In the genomic region with DNA sequence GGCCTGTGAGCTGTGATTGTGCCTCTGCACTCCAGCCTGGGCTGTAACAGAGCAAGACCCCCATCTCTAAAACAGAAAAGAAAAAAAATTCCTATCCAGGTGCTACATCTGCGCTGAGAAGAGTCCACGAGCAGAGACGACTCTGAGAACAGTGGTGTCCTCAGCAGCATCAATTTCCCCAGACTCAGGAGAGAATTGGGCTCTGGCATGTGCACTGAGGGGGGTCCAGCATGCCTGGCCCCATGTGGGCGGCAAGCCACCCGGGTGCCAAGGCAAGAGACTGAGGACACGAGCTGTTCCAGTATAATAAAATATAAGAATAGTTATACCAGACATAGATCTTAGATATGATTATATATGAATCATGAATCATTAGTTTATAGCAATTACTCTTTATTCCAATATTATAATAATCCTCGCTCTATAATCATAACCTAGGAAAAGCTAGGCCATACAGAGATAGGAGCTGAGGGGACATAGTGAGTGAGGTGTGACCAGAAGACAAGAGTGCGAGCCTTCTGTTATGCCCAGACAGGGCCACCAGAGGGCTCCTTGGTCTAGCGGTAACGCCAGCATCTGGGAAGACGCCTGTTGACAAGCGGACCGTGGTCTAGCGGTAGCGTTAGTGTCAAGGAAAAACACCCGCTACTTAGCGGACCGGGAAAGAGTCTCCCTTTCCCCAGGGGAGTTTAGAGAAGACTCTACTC, we compare ENCODE assay signal across 8 cellular contexts. TPM values are rescaled to one million over a fixed set of nuclear protein-coding genes. Genes with fewer than 3 reads are reported as not detected.
DNase-seq lines count a peak whose midpoint lies in the region; ATAC-seq, FAIRE-seq and TF ChIP-seq lines count a peak whose summit lies in the region.
"Not testable (repeated sequence)": the region's sequence is repeated elsewhere in the genome, so short reads cannot be mapped to it uniquely, and the experiment has no call there.

No MANE protein-coding gene starts in this region.

- DNase-seq in BJ (ENCODE audit: low read depth); GM12892 (ENCODE audit: insufficient read length); SK-N-MC (ENCODE audit: low read depth, low spot score); left lung; smooth muscle cell (lab: John Stamatoyannopoulos, UW; ENCODE audit: unreplicated experiment): not testable (repeated sequence)
- peak; percentile 3 to 49 (median 8) for DNase-seq in NCI-H1417 (lab: John Stamatoyannopoulos, UW)
- peak; percentile 75 for DNase-seq in activated effector memory CD4-positive, alpha-beta T cell treated with anti-CD3 and anti-CD28 coated beads, Interleukin-2, amount 50 U/mL, for 16 hours
- peak; percentile 35 for DNase-seq in epithelial cell of esophagus (ENCODE audit: low read depth)

- intact Hi-C loops in left lung (cut with DNase I), result not testable (repeated sequence)

- not testable (repeated sequence) for H3F3A ChIP-seq in smooth muscle cell (ENCODE audit: low read depth)

- 52% methylated on average over 18 of the region's 18 CpGs for WGBS in smooth muscle cell (ENCODE audit: low lambda C conversion rate)

- H3K4me1 ChIP-seq in left lung; smooth muscle cell (ENCODE audit: low read depth): not testable (repeated sequence)

- H3K27ac ChIP-seq in SK-N-MC, result 0 out of 2 replicates have a peak overlapping the region, but pooled peaks have one; percentile 62
- not testable (repeated sequence) for H3K27ac ChIP-seq in left lung; smooth muscle cell (ENCODE audit: low read depth)

- H3K9me3 ChIP-seq in SK-N-MC (ENCODE audit: low read depth, low read length); left lung; smooth muscle cell (replicated peaks; ENCODE audit: low read depth): not testable (repeated sequence)

- FAIRE-seq in GM12892 (lab: Jason Lieb, UNC), result peak; percentile 51

- not testable (repeated sequence) for H2AFZ ChIP-seq in smooth muscle cell (ENCODE audit: low read depth)

- not testable (repeated sequence) for H3K4me3 ChIP-seq in BJ (ENCODE audit: low read depth, low read length); SK-N-MC; epithelial cell of esophagus (ENCODE audit: low read length); left lung; smooth muscle cell

- H3K4me2 ChIP-seq in smooth muscle cell, result not testable (repeated sequence)

- not testable (repeated sequence) for TF ChIP-seq POLR2A in GM12892 (IDR thresholded peaks at IDR 0.05; ENCODE audit: low read depth, low read length)

- CTCF ChIA-PET in BJ (lab: Yijun Ruan, JAX), result interaction anchor here (0.6 to 1.1 kb wide), 3 partner anchors 17 to 267 kb away, joined by 3 to 5 read pairs (median 3); no protein-coding TSS in a partner anchor

- POLR2A ChIA-PET in BJ (lab: Charles Lee), result not testable (repeated sequence)

- TF ChIP-seq CTCF in BJ (IDR thresholded peaks at IDR 0.05; ENCODE audit: insufficient read depth, low read depth, low read length), result peak; percentile 55
- peak; percentile 56 for TF ChIP-seq CTCF in epithelial cell of esophagus (IDR thresholded peaks at IDR 0.05; ENCODE audit: insufficient read depth, low read depth, low read length, missing control alignments)
- peak; percentile 59 to 62 for TF ChIP-seq CTCF in left lung (IDR thresholded peaks at IDR 0.05)
- TF ChIP-seq CTCF in smooth muscle cell (IDR thresholded peaks at IDR 0.05; ENCODE audit: borderline replicate concordance, insufficient read depth, poor library complexity, severe bottlenecking), result peak; percentile 58

- H3K36me3 ChIP-seq in BJ (ENCODE audit: control insufficient read depth, insufficient read depth, low read length) (peaks cover 20% of the 10 kb centered on the region), SK-N-MC (ENCODE audit: insufficient read depth, low read length) (peaks cover 29% of the 10 kb centered on the region), left lung (peaks cover 0 to 51% of the 10 kb centered on the region in 2 donors)
- H3K36me3 ChIP-seq in smooth muscle cell (ENCODE audit: low read depth), result not testable (repeated sequence)

- H3K9ac ChIP-seq in SK-N-MC (ENCODE audit: insufficient read length); smooth muscle cell (ENCODE audit: low read depth): not testable (repeated sequence)

- H3K27me3 ChIP-seq in BJ (ENCODE audit: control insufficient read depth, insufficient read depth, low read length); left lung; smooth muscle cell (ENCODE audit: low read depth): not testable (repeated sequence)

- not testable (repeated sequence) for ATAC-seq in left lung

- not testable (repeated sequence) for H4K20me1 ChIP-seq in smooth muscle cell (ENCODE audit: low read depth)

- not testable (repeated sequence) for H3K79me2 ChIP-seq in smooth muscle cell (ENCODE audit: low read depth)

RNA-seq across cellular contexts. Expression of a gene that starts 7.9 kb away (rescaled TPM):
- polyA plus RNA-seq in BJ (2011; rRNA removed) (48.8 and 70.8 TPM in 2 replicates), smooth muscle cell (62.1 and 77.3 TPM in 2 replicates)
- 15.1 and 16.8 TPM in 2 replicates for polyA minus RNA-seq in BJ (2011; rRNA and poly(A)+ RNA removed)
- 32.6 TPM for polyA plus RNA-seq in GM12892 (2012; ENCODE audit: missing spikeins)
- total RNA-seq in left lung (10 to 100 TPM; 22.5 to 27.0 TPM), smooth muscle cell (22.3 and 24.0 TPM in 2 replicates)

RNA-seq across cellular contexts. Expression of a gene that starts 8.1 kb away (rescaled TPM):
- polyA plus RNA-seq in BJ (2011; rRNA removed) (67.2 and 110 TPM in 2 replicates), smooth muscle cell (164 and 194 TPM in 2 replicates)
- polyA minus RNA-seq in BJ (2011; rRNA and poly(A)+ RNA removed), result 106 and 156 TPM in 2 replicates
- 51.4 TPM for polyA plus RNA-seq in GM12892 (2012; ENCODE audit: missing spikeins)
- total RNA-seq in left lung (100 to 1,000 TPM in 1 of 2 donors, 10 to 100 TPM in 1; 94.6 to 123 TPM), smooth muscle cell (64.9 and 68.0 TPM in 2 replicates)

RNA-seq across cellular contexts. Expression of a gene that starts 9.1 kb away (rescaled TPM):
- polyA plus RNA-seq in BJ (2011; rRNA removed) (10.8 and 10.9 TPM in 2 replicates), smooth muscle cell (24.6 and 30.2 TPM in 2 replicates)
- 2.2 and 2.6 TPM in 2 replicates for polyA minus RNA-seq in BJ (2011; rRNA and poly(A)+ RNA removed)
- polyA plus RNA-seq in GM12892 (2012; ENCODE audit: missing spikeins), result 14.9 TPM
- total RNA-seq in left lung (10 to 100 TPM; 15.4 to 19.9 TPM), smooth muscle cell (5.0 and 8.1 TPM in 2 replicates)

RNA-seq across cellular contexts. Expression of a gene that starts 9.3 kb away (rescaled TPM):
- polyA plus RNA-seq in BJ (2011; rRNA removed) (18.4 and 29.6 TPM in 2 replicates), smooth muscle cell (32.1 and 32.3 TPM in 2 replicates)
- 1.7 and 3.3 TPM in 2 replicates for polyA minus RNA-seq in BJ (2011; rRNA and poly(A)+ RNA removed)
- 10.8 TPM for polyA plus RNA-seq in GM12892 (2012; ENCODE audit: missing spikeins)
- total RNA-seq in left lung (10 to 100 TPM; 26.2 to 33.8 TPM), smooth muscle cell (13.0 and 26.6 TPM in 2 replicates)

RNA-seq across cellular contexts. Expression of a gene that starts 19.3 kb away (rescaled TPM):
- 0.36 and 0.37 TPM in 2 replicates for polyA plus RNA-seq in BJ (2011; rRNA removed)
- 1.9 TPM in 1 of 2 replicates, not detected in the other for polyA minus RNA-seq in BJ (2011; rRNA and poly(A)+ RNA removed)
- 3.5 TPM for polyA plus RNA-seq in GM12892 (2012; ENCODE audit: missing spikeins)
- 1 to 10 TPM in 1 of 2 donors, under 1 TPM in 1; 0.24 to 1.3 TPM for total RNA-seq in left lung
- total RNA-seq in smooth muscle cell, result 1.3 and 14.5 TPM in 2 replicates
- 3.2 and 5.3 TPM in 2 replicates for polyA plus RNA-seq in smooth muscle cell
